In genomic region chr17:59714255-59714654, GRCh38 we compare ENCODE assay signal across 21 cellular contexts.
"Had no signal": no experiment of that assay in that cellular context is flagged by ENCODE, and none has a peak within 500 bp of the region (broad histone marks: within the 10 kb centered on the region; RNA-seq: fewer than 3 reads in every experiment).

No MANE protein-coding gene starts in this region.

- H3K4me3 ChIP-seq: MG63 had no signal

- H3K9ac ChIP-seq: SK-N-SH had no signal

- DNase-seq: KG1, MG63, NCI-H1092 treated with DMSO at 0.1 percent for 48 hours, NCI-H1436, NCI-H187, NCI-H2029, NCI-H2081 treated with DMSO at 0.1 percent for 48 hours, NCI-H2171, NCI-H226, NCI-H446, NCI-H510A, NCI-H524 treated with DMSO at 0.1 percent for 48 hours, NCI-H69, NCI-H774, SHP77, SK-N-SH, SW 1271 had no signal

- H3K27me3 ChIP-seq: MG63 had no signal

- ATAC-seq: Panc1 had no signal

- H3K4me2 ChIP-seq: SK-N-SH had no signal

- H3K9me2 ChIP-seq: SK-N-SH had no signal

- H3K27ac ChIP-seq: HL-60, RWPE1 had no signal

- H3K9me3 ChIP-seq: MG63, SK-N-SH had no signal

- FAIRE-seq: HTR-8/SVneo had no signal
